ENCODE assay signal across 20 cellular contexts in genomic region chr2:113231064-113231463, GRCh38. TPM values are rescaled to one million over a fixed set of nuclear protein-coding genes. Genes with fewer than 3 reads are reported as not detected.
A peak's percentile ranks its signal among the peaks of the same experiment; 100 is the strongest.
DNase-seq lines count a peak whose midpoint lies in the region; ATAC-seq, FAIRE-seq and TF ChIP-seq lines count a peak whose summit lies in the region.
"Had no signal": no experiment of that assay in that cellular context is flagged by ENCODE, and none has a peak within 500 bp of the region (broad histone marks: within the 10 kb centered on the region; RNA-seq: fewer than 3 reads in every experiment).

No MANE protein-coding gene starts in this region.

- peaks cover 55% of the 10 kb centered on the region for H3K4me1 Mint-ChIP-seq in mesothelial cell of epicardium
- H3K4me1 Mint-ChIP-seq in glutamatergic neuron (ENCODE audit: low read depth, unreplicated experiment) = no peaks in the 10 kb centered on the region

- H3K27me3 Mint-ChIP-seq in mesothelial cell of epicardium (ENCODE audit: low read depth) (no peaks in the 10 kb centered on the region), glutamatergic neuron (ENCODE audit: unreplicated experiment) (peaks cover 2% of the 10 kb centered on the region)

- BruUV-seq in K562 (replicated peaks; lab: Mats Ljungman, UMichigan) = no TSS peak

- DNase-seq in Right ventricle myocardium superior (no peak), right atrium auricular region (ENCODE audit: low spot score) (no peak), K562 (ENCODE audit: extremely low read depth in 1 of 4, low spot score in 3 of 4) (no peak), mesothelial cell of epicardium (ENCODE audit: low spot score in 2 of 2, unreplicated experiment in 2 of 2) (no peak), COR-L47 (lab: John Stamatoyannopoulos, UW) (no peak), NCI-H146 treated with DMSO at 0.1 percent for 48 hours (lab: John Stamatoyannopoulos, UW; ENCODE audit: unreplicated experiment) (no peak), glutamatergic neuron (no peak)
- DNase-seq: 8988T, DMS153, NCI-H1436, NCI-H2081, NCI-H510A treated with DMSO at 0.1 percent for 48 hours, NCI-H82, PC-9 had no signal

- CTCF ChIA-PET in K562 (lab: Yijun Ruan, JAX; ENCODE audit: low intra/inter-chr PET ratio) = no interaction called here

- 0% methylated on average over 3 of the region's 3 CpGs for WGBS in K562 (ENCODE audit: insufficient coverage, low coverage, missing lambda C conversion rate)

- ATAC-seq in Right ventricle myocardium superior (ENCODE audit: poor library complexity) (peak; percentile 41), K562 (no peak), HG03354 (IDR thresholded peaks at IDR 0.05; ENCODE audit: poor library complexity, severe bottlenecking, unreplicated experiment) (no peak)
- ATAC-seq: HepG2 had no signal

- H2AFZ ChIP-seq in K562 (ENCODE audit: low read depth, low read length) = peak overlapping the region; percentile 37
- H2AFZ ChIP-seq: PC-9 had no signal

- no peaks in the 10 kb centered on the region for H3K9me3 ChIP-seq in right atrium auricular region
- no peaks in the 10 kb centered on the region for H3K9me3 ChIP-seq in K562 (replicated peaks; ENCODE audit: control insufficient read depth, insufficient read depth, low read depth, low read length)

- peaks cover 10% of the 10 kb centered on the region; the same call in 2 of the 3 replicates for H3K79me2 ChIP-seq in K562 (ENCODE audit: control insufficient read depth, insufficient read depth, low read length)

- H3K9ac ChIP-seq in K562 (ENCODE audit: insufficient read depth in 1 of 2, low read depth in 2 of 2, low read length in 2 of 2) = peak overlapping the region in 1 of 2 experiments; percentile 31; a peak in 1 of 4 replicates
- H3K9ac ChIP-seq: KMS-11 had no signal

- H3K9me1 ChIP-seq in K562 (ENCODE audit: control insufficient read depth, insufficient read depth, low read length) = no peaks in the 10 kb centered on the region

- no peak for TF ChIP-seq CTCF in right atrium auricular region (IDR thresholded peaks at IDR 0.05)
- no peak for TF ChIP-seq CTCF in K562 (IDR thresholded peaks at IDR 0.05 in 2 of 3, conservative IDR thresholded peaks at IDR 0.05 in 1 of 3; ENCODE audit: insufficient read depth in 2 of 3, low read depth in 1 of 3, low read length in 3 of 3)
- no peak for TF ChIP-seq CTCF in mesothelial cell of epicardium (IDR thresholded peaks at IDR 0.05; ENCODE audit: unreplicated experiment)
- TF ChIP-seq CTCF in glutamatergic neuron (IDR thresholded peaks at IDR 0.05; ENCODE audit: partially characterized antibody, unreplicated experiment) = no peak

- H3K27ac Mint-ChIP-seq in mesothelial cell of epicardium (peak overlapping the region; percentile 88), glutamatergic neuron (ENCODE audit: unreplicated experiment) (no peak overlapping the region)

- no peaks in the 10 kb centered on the region for H3K36me3 ChIP-seq in right atrium auricular region
- no peaks in the 10 kb centered on the region for H3K36me3 ChIP-seq in K562 (ENCODE audit: control insufficient read depth, insufficient read depth, low read length)

- H3K36me3 Mint-ChIP-seq in mesothelial cell of epicardium (no peaks in the 10 kb centered on the region), glutamatergic neuron (ENCODE audit: unreplicated experiment) (no peaks in the 10 kb centered on the region)

- peak overlapping the region in 1 of 2 donors; percentile 19 for H3K27ac ChIP-seq in right atrium auricular region
- no peak overlapping the region for H3K27ac ChIP-seq in K562 (ENCODE audit: extremely low read depth, low read depth, low read length)
- H3K27ac ChIP-seq: C4-2B, KMS-11, PC-9 had no signal

- no peak for FAIRE-seq in K562 (lab: Jason Lieb, UNC)
- FAIRE-seq: GM12892, H1, HepG2 had no signal

- H3K4me1 ChIP-seq in right atrium auricular region (peaks cover 0 to 27% of the 10 kb centered on the region in 2 donors), K562 (replicated peaks in 1 of 2; ENCODE audit: control insufficient read depth in 2 of 2, insufficient read depth in 2 of 2, low read length in 2 of 2) (peaks cover 21 to 31% of the 10 kb centered on the region in 2 experiments)

- in situ Hi-C loops in K562 (cut with MboI) = no loop called here

- H3K27me3 ChIP-seq in right atrium auricular region (no peaks in the 10 kb centered on the region), K562 (ENCODE audit: control insufficient read depth in 2 of 2, insufficient read depth in 2 of 2, low read length in 2 of 2) (no peaks in the 10 kb centered on the region)

- POLR2A ChIA-PET in K562 (lab: Yijun Ruan, JAX) = interaction anchor here (0.7 to 1.2 kb wide), 2 partner anchors 10 to 37 kb away, joined by 3 read pairs; no protein-coding TSS in a partner anchor

- H3K4me2 ChIP-seq in K562 (ENCODE audit: insufficient read depth, low read length) = peak overlapping the region; percentile 14
- H3K4me2 ChIP-seq: KMS-11, PC-9 had no signal

- H3K4me3 ChIP-seq in right atrium auricular region = no peak overlapping the region
- H3K4me3 ChIP-seq in K562 = no peak overlapping the region
- H3K4me3 ChIP-seq: PC-9 had no signal

- no peak for TF ChIP-seq RAD21 in K562 (CRISPR knock-in tag; conservative IDR thresholded peaks at IDR 0.05 in 1 of 2, IDR thresholded peaks at IDR 0.05 in 1 of 2)

- TF ChIP-seq EP300 in K562 (IDR thresholded peaks at IDR 0.05; ENCODE audit: low read length) = no peak

- H3K4me3 Mint-ChIP-seq in mesothelial cell of epicardium (no peak overlapping the region), glutamatergic neuron (ENCODE audit: unreplicated experiment) (no peak overlapping the region)

- H4K20me1 ChIP-seq in K562 (replicated peaks; ENCODE audit: control insufficient read depth, insufficient read depth, low read length) = no peaks in the 10 kb centered on the region

- H3K9me3 Mint-ChIP-seq in mesothelial cell of epicardium (no peaks in the 10 kb centered on the region), glutamatergic neuron (ENCODE audit: unreplicated experiment) (peaks cover 3% of the 10 kb centered on the region)

- intact Hi-C loops in Right ventricle myocardium superior (cut with DNase I) = no loop called here
- intact Hi-C loops in K562 (cut with micrococcal nuclease) = no loop called here

- TF ChIP-seq POLR2A in K562 (conservative IDR thresholded peaks at IDR 0.05) = no peak

TF ChIP-seq in K562, 482 proteins besides CTCF, POLR2A, EP300 and RAD21 (continues in another document):
- TF ChIP-seq IRF2 (CRISPR knock-in tag; IDR thresholded peaks at IDR 0.05) = no peak

RNA-seq across cellular contexts. Expression of gene PAX8, which starts 47.7 kb away (rescaled TPM):
- total RNA-seq in Right ventricle myocardium superior = 0.35 TPM
- total RNA-seq in right atrium auricular region = 1 to 10 TPM in 1 of 2 donors, under 1 TPM in 1; 0.37 to 1.2 TPM
- 0.79 and 1.4 TPM in 2 replicates for total RNA-seq in K562 (2011; cell fraction: chromatin; rRNA removed; ENCODE audit: low replicate concordance)
- total RNA-seq in K562 (2011; cell fraction: nucleolus; rRNA removed) = 0.66 and 0.83 TPM in 2 replicates
- total RNA-seq in K562 (2011; cell fraction: nucleoplasm; rRNA removed) = 0.51 and 2.8 TPM in 2 replicates
- 1.1 and 1.7 TPM in 2 replicates for total RNA-seq in K562 (2014; rRNA removed)
- 0.38 and 0.40 TPM in 2 replicates for total RNA-seq in K562 (2014; rRNA removed; fragmentation: Illumina TruSeq; extraction: Trizol)
- total RNA-seq in K562 (2015; rRNA removed; fragmentation: Illumina TruSeq; extraction: Trizol) = 0.51 and 0.60 TPM in 2 replicates
- 1.3 and 2.1 TPM in 2 replicates for total RNA-seq in K562 (2021)
- polyA plus RNA-seq in K562 (2011; rRNA removed) = 0.47 and 0.83 TPM in 2 replicates
- 1.0 TPM in 2 replicates for polyA plus RNA-seq in K562 (2011; cell fraction: cytosol; rRNA removed)
- polyA plus RNA-seq in K562 (2011; cell fraction: nucleus; rRNA removed) = 0.58 and 1.2 TPM in 2 replicates
- polyA plus RNA-seq in K562 (2012) = 10.1 and 10.3 TPM in 2 replicates
- polyA plus RNA-seq in K562 (2014; fragmentation: Illumina TruSeq; extraction: Trizol) = 1.1 and 1.6 TPM in 2 replicates
- polyA plus RNA-seq in K562 (2014; fragmentation: Nextera tagmentation; extraction: Ambion mirVana) = under 1 TPM; 0.13 to 0.34 TPM
- polyA plus RNA-seq in K562 (2014; rRNA removed) = 0.78 and 1.3 TPM in 2 replicates
- polyA minus RNA-seq in K562 (2011; rRNA and poly(A)+ RNA removed) = 0.46 and 0.81 TPM in 2 replicates
- 0.95 and 1.2 TPM in 2 replicates for polyA minus RNA-seq in K562 (2011; cell fraction: cytosol; rRNA and poly(A)+ RNA removed)
- polyA minus RNA-seq in K562 (2011; cell fraction: nucleus; rRNA and poly(A)+ RNA removed) = 0.67 and 0.89 TPM in 2 replicates
- total RNA-seq in mesothelial cell of epicardium = 0.13 to 0.31 TPM in 2 of 3 replicates, not detected in the other
- 1.4 TPM for total RNA-seq in glutamatergic neuron (ENCODE audit: unreplicated experiment)
- total RNA-seq: H1 had no signal

RNA-seq across cellular contexts. Expression of gene PSD4, which starts 57.3 kb away (rescaled TPM):
- 2.6 TPM for total RNA-seq in Right ventricle myocardium superior
- total RNA-seq in right atrium auricular region = 1 to 10 TPM; 2.4 to 4.5 TPM
- total RNA-seq in K562 (2011; cell fraction: chromatin; rRNA removed; ENCODE audit: low replicate concordance) = 52.4 and 98.0 TPM in 2 replicates
- total RNA-seq in K562 (2011; cell fraction: nucleolus; rRNA removed) = 58.9 and 60.3 TPM in 2 replicates
- 44.1 and 62.2 TPM in 2 replicates for total RNA-seq in K562 (2011; cell fraction: nucleoplasm; rRNA removed)
- total RNA-seq in K562 (2014; rRNA removed) = 41.0 and 47.0 TPM in 2 replicates
- 13.0 and 14.8 TPM in 2 replicates for total RNA-seq in K562 (2014; rRNA removed; fragmentation: Illumina TruSeq; extraction: Trizol)
- total RNA-seq in K562 (2015; rRNA removed; fragmentation: Illumina TruSeq; extraction: Trizol) = 20.8 and 21.7 TPM in 2 replicates
- 48.3 and 54.0 TPM in 2 replicates for total RNA-seq in K562 (2021)
- 11.0 and 14.5 TPM in 2 replicates for polyA plus RNA-seq in K562 (2011; rRNA removed)
- 8.8 and 13.1 TPM in 2 replicates for polyA plus RNA-seq in K562 (2011; cell fraction: cytosol; rRNA removed)
- 63.6 and 113 TPM in 2 replicates for polyA plus RNA-seq in K562 (2011; cell fraction: nucleus; rRNA removed)
- 23.7 and 33.6 TPM in 2 replicates for polyA plus RNA-seq in K562 (2012)
- polyA plus RNA-seq in K562 (2014; fragmentation: Illumina TruSeq; extraction: Trizol) = 28.4 and 32.1 TPM in 2 replicates
- polyA plus RNA-seq in K562 (2014; fragmentation: Nextera tagmentation; extraction: Ambion mirVana) = under 1 TPM; 0.46 to 0.52 TPM
- 27.4 and 30.3 TPM in 2 replicates for polyA plus RNA-seq in K562 (2014; rRNA removed)
- 12.7 and 15.8 TPM in 2 replicates for polyA minus RNA-seq in K562 (2011; rRNA and poly(A)+ RNA removed)
- 12.8 and 14.9 TPM in 2 replicates for polyA minus RNA-seq in K562 (2011; cell fraction: cytosol; rRNA and poly(A)+ RNA removed)
- 35.9 and 36.1 TPM in 2 replicates for polyA minus RNA-seq in K562 (2011; cell fraction: nucleus; rRNA and poly(A)+ RNA removed)
- total RNA-seq in mesothelial cell of epicardium = 16.6 to 21.4 TPM (median 20.1 TPM) in 3 replicates
- total RNA-seq in glutamatergic neuron (ENCODE audit: unreplicated experiment) = 1.2 TPM
